ENCODE assay signal across 30 cellular contexts in genomic region chr19:39316627-39317321, GRCh38. TPM values are rescaled to one million over a fixed set of nuclear protein-coding genes. Genes with fewer than 3 reads are reported as not detected.
"Had no signal": no experiment of that assay in that cellular context is flagged by ENCODE, and none has a peak within 500 bp of the region (broad histone marks: within the 10 kb centered on the region; RNA-seq: fewer than 3 reads in every experiment).

No MANE protein-coding gene starts in this region.

- H3K27me3 ChIP-seq: colonic mucosa, hepatocyte, right atrium auricular region, upper lobe of right lung had no signal

- H3K36me3 ChIP-seq: colonic mucosa, gastrocnemius medialis, right atrium auricular region, upper lobe of right lung had no signal

- DNase-seq: activated CD4-positive, alpha-beta memory T cell treated with anti-CD3 and anti-CD28 coated beads, Interleukin-2, amount 10 ng/mL, durations not matched to agents 7 days and 5 days; activated CD4-positive, alpha-beta T cell treated with anti-CD3 and anti-CD28 coated beads for 1 hour; activated CD4-positive, alpha-beta T cell treated with anti-CD3 and anti-CD28 coated beads, Interleukin-2, amount 10 ng/mL, durations not matched to agents 7 days and 5 days; activated CD8-positive, alpha-beta memory T cell treated with anti-CD3 and anti-CD28 coated beads, Interleukin-2, amount 10 ng/mL, durations not matched to agents 7 days and 5 days; activated effector memory CD4-positive, alpha-beta T cell treated with anti-CD3 and anti-CD28 coated beads, Interleukin-2, amount 50 U/mL, for 16 hours; activated T-cell treated with anti-CD3 and anti-CD28 coated beads, Interleukin-2, amount 50 U/mL, for 72 hours; cerebellar nuclear complex; colonic mucosa; effector CD8-positive, alpha-beta T cell; gastrocnemius medialis; left colon; mammary epithelial cell; naive B cell; occipital lobe; stimulated activated CD4-positive, alpha-beta T cell treated with anti-CD3 and anti-CD28 coated beads, Interleukin-15, amount 100 ng/mL, for 24 hours; stimulated activated CD4-positive, alpha-beta T cell treated with anti-CD3 and anti-CD28 coated beads, Interleukin-2, amount 100 ng/mL, for 24 hours; stimulated activated naive B cell treated with anti-CD40 and anti-IgM and Interleukin-4, amounts not matched to agents 10 μg/mL and 1 μg/mL and 100 μg/mL, for 72 hours; stomach; T-helper 2 cell; tibial artery; upper lobe of right lung had no signal

- H3K9me3 Mint-ChIP-seq: activated CD4-positive, alpha-beta memory T cell treated with anti-CD3 and anti-CD28 coated beads, Interleukin-2, amount 10 ng/mL, durations not matched to agents 7 days and 5 days; activated CD4-positive, alpha-beta T cell treated with anti-CD3 and anti-CD28 coated beads, Interleukin-2, amount 10 ng/mL, durations not matched to agents 7 days and 5 days; activated naive CD4-positive, alpha-beta T cell treated with anti-CD3 and anti-CD28 coated beads, Interleukin-2, amount 50 U/mL, for 72 hours; activated T-cell treated with anti-CD3 and anti-CD28 coated beads, Interleukin-2, amount 50 U/mL, for 72 hours; stimulated activated naive B cell treated with anti-CD40 and anti-IgM and Interleukin-4, amounts not matched to agents 10 μg/mL and 1 μg/mL and 100 μg/mL, for 72 hours; WTC11 had no signal

- H3K4me3 Mint-ChIP-seq: activated CD4-positive, alpha-beta memory T cell treated with anti-CD3 and anti-CD28 coated beads, Interleukin-2, amount 10 ng/mL, durations not matched to agents 7 days and 5 days; activated CD4-positive, alpha-beta T cell treated with anti-CD3 and anti-CD28 coated beads, Interleukin-2, amount 10 ng/mL, durations not matched to agents 7 days and 5 days; activated CD8-positive, alpha-beta memory T cell treated with anti-CD3 and anti-CD28 coated beads, Interleukin-2, amount 10 ng/mL, durations not matched to agents 7 days and 5 days; activated T-cell treated with anti-CD3 and anti-CD28 coated beads, Interleukin-2, amount 50 U/mL, for 72 hours; stimulated activated naive B cell treated with anti-CD40 and anti-IgM and Interleukin-4, amounts not matched to agents 10 μg/mL and 1 μg/mL and 100 μg/mL, for 72 hours; WTC11 had no signal

- H3K27me3 Mint-ChIP-seq: naive B cell had no signal

- ATAC-seq: activated CD8-positive, alpha-beta memory T cell treated with anti-CD3 and anti-CD28 coated beads, Interleukin-2, amount 10 ng/mL, durations not matched to agents 7 days and 5 days; activated naive CD4-positive, alpha-beta T cell treated with anti-CD3 and anti-CD28 coated beads, Interleukin-2, amount 50 U/mL, for 72 hours; activated T-cell treated with anti-CD3 and anti-CD28 coated beads, Interleukin-2, amount 50 U/mL, for 72 hours; gastrocnemius medialis; left colon; stimulated activated naive B cell treated with anti-CD40 and anti-IgM and Interleukin-4, amounts not matched to agents 10 μg/mL and 1 μg/mL and 100 μg/mL, for 72 hours; upper lobe of right lung; WTC11 had no signal

- H3K4me3 ChIP-seq: colonic mucosa, gastrocnemius medialis, hepatocyte, right atrium auricular region, stomach, tibial artery, upper lobe of right lung had no signal

- H3K4me1 ChIP-seq: colonic mucosa, gastrocnemius medialis, upper lobe of right lung had no signal

- H3K27ac Mint-ChIP-seq: activated CD4-positive, alpha-beta memory T cell treated with anti-CD3 and anti-CD28 coated beads, Interleukin-2, amount 10 ng/mL, durations not matched to agents 7 days and 5 days; activated CD4-positive, alpha-beta T cell treated with anti-CD3 and anti-CD28 coated beads, Interleukin-2, amount 10 ng/mL, durations not matched to agents 7 days and 5 days; activated CD8-positive, alpha-beta memory T cell treated with anti-CD3 and anti-CD28 coated beads, Interleukin-2, amount 10 ng/mL, durations not matched to agents 7 days and 5 days; activated T-cell treated with anti-CD3 and anti-CD28 coated beads, Interleukin-2, amount 50 U/mL, for 72 hours; stimulated activated naive B cell treated with anti-CD40 and anti-IgM and Interleukin-4, amounts not matched to agents 10 μg/mL and 1 μg/mL and 100 μg/mL, for 72 hours; WTC11 had no signal

- H3K9me3 ChIP-seq: colonic mucosa, gastrocnemius medialis, right atrium auricular region, stomach, tibial artery, upper lobe of right lung had no signal

RNA-seq across cellular contexts. Expression of gene GMFG, which starts 19.1 kb away (rescaled TPM):
- total RNA-seq: epithelial cell of proximal tubule, hepatocyte, mammary epithelial cell had no signal

RNA-seq across cellular contexts. Expression of gene IFNL1, which starts 20.6 kb away (rescaled TPM):
- total RNA-seq: activated CD4-positive, alpha-beta T cell treated with anti-CD3 and anti-CD28 coated beads, Interleukin-2, amount 10 ng/mL, durations not matched to agents 7 days and 5 days; colonic mucosa; dermis microvascular lymphatic vessel endothelial cell; epithelial cell of proximal tubule; gastrocnemius medialis; hepatocyte; left colon; liver; mammary epithelial cell; mucosa of gallbladder; occipital lobe; pulmonary artery endothelial cell; right atrium auricular region; stomach; upper lobe of right lung; WTC11 had no signal

RNA-seq across cellular contexts. Expression of gene IFNL2, which starts 48.6 kb away (rescaled TPM):
- total RNA-seq: activated CD4-positive, alpha-beta memory T cell treated with anti-CD3 and anti-CD28 coated beads, Interleukin-2, amount 10 ng/mL, durations not matched to agents 7 days and 5 days; activated CD4-positive, alpha-beta T cell treated with anti-CD3 and anti-CD28 coated beads, Interleukin-2, amount 10 ng/mL, durations not matched to agents 7 days and 5 days; activated CD8-positive, alpha-beta memory T cell treated with anti-CD3 and anti-CD28 coated beads, Interleukin-2, amount 10 ng/mL, durations not matched to agents 7 days and 5 days; colonic mucosa; dermis microvascular lymphatic vessel endothelial cell; epithelial cell of proximal tubule; gastrocnemius medialis; hepatocyte; left colon; liver; mammary epithelial cell; mucosa of gallbladder; occipital lobe; pulmonary artery endothelial cell; right atrium auricular region; stomach; upper lobe of right lung; WTC11 had no signal
